8 cellular contexts compared by ENCODE assay signal in the genomic region with DNA sequence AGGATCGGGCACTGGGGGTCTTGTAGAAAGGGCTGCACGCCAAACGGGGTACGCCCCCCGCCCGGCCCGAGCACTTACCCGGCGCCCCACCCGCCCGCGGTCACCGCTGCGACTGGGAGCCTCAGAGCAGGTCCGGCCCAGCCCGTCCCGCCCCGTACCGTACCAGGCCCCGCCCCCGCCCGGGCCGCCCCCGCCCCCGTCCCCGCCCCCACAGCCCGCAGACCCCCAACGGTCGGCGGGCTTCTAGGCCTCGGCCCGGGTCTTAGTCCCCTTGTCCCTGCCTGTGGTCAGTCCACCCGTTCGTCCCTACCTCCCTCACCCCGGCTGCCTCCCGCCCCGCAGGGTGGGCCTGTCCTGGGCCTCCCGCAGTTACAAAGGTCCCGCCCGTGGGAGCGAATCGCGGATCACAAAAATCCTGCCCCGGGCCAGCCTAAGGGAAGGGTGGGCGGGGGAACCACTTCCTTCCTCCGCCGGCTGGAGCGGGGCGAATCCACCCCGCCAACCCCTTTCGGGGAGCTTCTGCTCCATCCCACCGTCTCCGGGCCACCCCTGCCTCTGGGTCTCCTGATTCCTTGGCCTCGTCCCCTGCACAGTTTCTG. TPM values are rescaled to one million over a fixed set of nuclear protein-coding genes. Genes with fewer than 3 reads are reported as not detected.
DNase-seq lines count a peak whose midpoint lies in the region; ATAC-seq and TF ChIP-seq lines count a peak whose summit lies in the region.

A gene with protein sequence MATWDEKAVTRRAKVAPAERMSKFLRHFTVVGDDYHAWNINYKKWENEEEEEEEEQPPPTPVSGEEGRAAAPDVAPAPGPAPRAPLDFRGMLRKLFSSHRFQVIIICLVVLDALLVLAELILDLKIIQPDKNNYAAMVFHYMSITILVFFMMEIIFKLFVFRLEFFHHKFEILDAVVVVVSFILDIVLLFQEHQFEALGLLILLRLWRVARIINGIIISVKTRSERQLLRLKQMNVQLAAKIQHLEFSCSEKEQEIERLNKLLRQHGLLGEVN (minus strand): TSS at position 114 of the 599 bp plus-strand sequence. CDS start 5,870 bp downstream, outside the sequence.

- intact Hi-C loops in cardiac septum (cut with DNase I) (no loop called here), prostate gland (cut with DNase I) (no loop called here)

- WGBS in prostate gland, result 2% methylated on average over 44 of the region's 54 CpGs

- TF ChIP-seq CTCF in AG10803 (conservative IDR thresholded peaks at IDR 0.05; ENCODE audit: low read length) (no peak), NB4 (IDR thresholded peaks at IDR 0.05; ENCODE audit: low read depth, low read length) (no peak), prostate gland (IDR thresholded peaks at IDR 0.05) (no peak)

- peak within 1 kb of the TSS; percentile 67 to 70 for H3K27ac ChIP-seq in prostate gland

- peak; percentile 24 for ATAC-seq in GM21390 (IDR thresholded peaks at IDR 0.05; ENCODE audit: unreplicated experiment)
- no peak for ATAC-seq in GM18519 (IDR thresholded peaks at IDR 0.05; ENCODE audit: low FRiP score, unreplicated experiment)

- DNase-seq in AG10803 (ENCODE audit: low read depth) (no peak), NB4 (ENCODE audit: low read depth) (peak; percentile 93), activated gamma-delta T cell treated with Interleukin-2 at 50 U/mL for 16 hours (peak; percentile 39), cardiac septum (ENCODE audit: low spot score) (peak; percentile 85), prostate gland (ENCODE audit: low spot score) (peak; percentile 39), mesenteric fat pad (ENCODE audit: low spot score) (no peak)

- no peaks in the 10 kb centered on the region for H3K9me3 ChIP-seq in prostate gland

- peaks cover 7% of the 10 kb centered on the region for H3K4me1 ChIP-seq in prostate gland (replicated peaks)

- no peaks in the 10 kb centered on the region for H3K36me3 ChIP-seq in prostate gland

- H3K27me3 ChIP-seq in prostate gland (replicated peaks; ENCODE audit: insufficient read depth), result no peaks in the 10 kb centered on the region

- peak within 1 kb of the TSS; percentile 58 for H3K4me3 ChIP-seq in AG10803 (ENCODE audit: low read length)
- peak within 1 kb of the TSS; percentile 84 for H3K4me3 ChIP-seq in NB4 (ENCODE audit: low read depth, low read length)
- peak within 1 kb of the TSS; percentile 48 to 62 for H3K4me3 ChIP-seq in prostate gland

- TF ChIP-seq POLR2A in NB4 (IDR thresholded peaks at IDR 0.05; ENCODE audit: extremely low read depth, insufficient read length) (no peak), prostate gland (IDR thresholded peaks at IDR 0.05) (no peak)

RNA-seq across cellular contexts. Expression of the gene that starts here (rescaled TPM):
- total RNA-seq in cardiac septum, result 3.5 TPM
- 10 to 100 TPM in 1 of 2 donors, 1 to 10 TPM in 1; 5.4 to 11.2 TPM for total RNA-seq in prostate gland
- total RNA-seq in mesenteric fat pad, result 4.2 TPM

Comparison
In these comparisons a context has a peak if more than half of its experiments do, and no peak if none do; other contexts are left out.
1. DNase-seq: peak in NB4 (single experiment), activated gamma-delta T cell treated with Interleukin-2 at 50 U/mL for 16 hours (single experiment), cardiac septum (single experiment) and prostate gland (single experiment); none in AG10803 (single experiment) and mesenteric fat pad (single experiment).
2. Peak in every context shown above with its lines, with median percentiles within 50 percentile points of each other: H3K4me3 ChIP-seq.